ENCODE assay signal across 8 cellular contexts in the genomic region with DNA sequence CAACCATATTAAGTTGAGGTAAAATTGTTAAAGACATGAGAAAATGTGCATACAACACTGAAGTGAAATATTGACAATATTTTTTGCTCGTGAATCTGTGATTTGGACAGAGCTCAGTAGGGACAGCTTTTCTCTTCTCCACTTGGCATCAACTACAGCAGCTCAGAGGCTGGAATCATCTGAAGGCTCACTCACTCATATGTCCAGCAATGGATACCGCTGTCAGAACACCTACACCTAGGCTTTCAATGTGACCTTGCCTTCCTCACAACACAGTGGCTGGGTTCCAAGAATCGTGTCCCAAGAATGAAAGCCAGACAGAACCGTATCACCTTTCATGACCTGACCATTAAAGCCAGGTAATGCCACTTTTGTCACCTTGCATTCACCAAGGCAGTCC.
"Had no signal": no experiment of that assay in that cellular context is flagged by ENCODE, and none has a peak within 500 bp of the region (broad histone marks: within the 10 kb centered on the region; RNA-seq: fewer than 3 reads in every experiment).

No MANE protein-coding gene starts in this region.

- H3K27ac ChIP-seq: HL-60 had no signal

- H3K4me2 ChIP-seq: GM23338 had no signal

- ATAC-seq: GM23338, K562 had no signal

- DNase-seq: H9, HCEC 1CT, IMR-90 had no signal

- FAIRE-seq: H1, H54, K562 had no signal

- H2AFZ ChIP-seq: GM23338 had no signal

- H3K4me3 ChIP-seq: GM23338, K562 had no signal
